In the genomic region with DNA sequence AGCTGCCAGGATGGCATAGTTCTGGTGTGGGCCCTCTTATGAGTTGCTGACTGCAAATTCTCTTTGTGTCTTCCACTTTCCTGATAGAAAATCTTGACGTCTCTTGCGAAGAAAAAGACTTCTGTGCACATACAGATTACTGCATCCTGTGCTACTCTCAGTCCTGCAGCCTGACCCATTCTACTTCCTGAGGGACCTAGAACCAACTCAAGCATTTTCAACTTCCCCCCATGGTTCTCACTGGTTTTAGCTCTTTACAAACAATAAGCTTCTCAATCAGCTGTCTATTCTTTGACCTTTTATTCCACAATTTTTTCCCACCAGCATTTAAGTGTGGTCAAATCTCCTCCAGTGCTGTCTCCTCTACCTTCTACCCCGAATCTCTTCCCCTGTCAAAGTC, we compare ENCODE assay signal across 1 cellular context.
TF ChIP-seq lines count a peak whose summit lies in the region.

No MANE protein-coding gene starts in this region.

TF ChIP-seq in GM23338, 12 proteins besides CTCF, POLR2A, EP300 and RAD21 (continued from another document):
- no peak for TF ChIP-seq ZNF462 (CRISPR knock-in tag; IDR thresholded peaks at IDR 0.05)
- TF ChIP-seq EZH2phosphoT487 (IDR thresholded peaks at IDR 0.05; ENCODE audit: unreplicated experiment), result no peak
- TF ChIP-seq, protein P1, sequence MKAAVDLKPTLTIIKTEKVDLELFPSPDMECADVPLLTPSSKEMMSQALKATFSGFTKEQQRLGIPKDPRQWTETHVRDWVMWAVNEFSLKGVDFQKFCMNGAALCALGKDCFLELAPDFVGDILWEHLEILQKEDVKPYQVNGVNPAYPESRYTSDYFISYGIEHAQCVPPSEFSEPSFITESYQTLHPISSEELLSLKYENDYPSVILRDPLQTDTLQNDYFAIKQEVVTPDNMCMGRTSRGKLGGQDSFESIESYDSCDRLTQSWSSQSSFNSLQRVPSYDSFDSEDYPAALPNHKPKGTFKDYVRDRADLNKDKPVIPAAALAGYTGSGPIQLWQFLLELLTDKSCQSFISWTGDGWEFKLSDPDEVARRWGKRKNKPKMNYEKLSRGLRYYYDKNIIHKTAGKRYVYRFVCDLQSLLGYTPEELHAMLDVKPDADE (IDR thresholded peaks at IDR 0.05), result no peak
- TF ChIP-seq EZH2 (IDR thresholded peaks at IDR 0.05; ENCODE audit: low read depth, unreplicated experiment), result no peak
- no peak for TF ChIP-seq REST (IDR thresholded peaks at IDR 0.05; ENCODE audit: unreplicated experiment)
- no peak for TF ChIP-seq ZNF114 (CRISPR knock-in tag; IDR thresholded peaks at IDR 0.05)
- TF ChIP-seq JUNB (IDR thresholded peaks at IDR 0.05; ENCODE audit: unreplicated experiment), result no peak
TF ChIP-seq in GM23338: peak in this region for 0.
